Comparison of ENCODE assay signal across 14 cellular contexts in the genomic region with DNA sequence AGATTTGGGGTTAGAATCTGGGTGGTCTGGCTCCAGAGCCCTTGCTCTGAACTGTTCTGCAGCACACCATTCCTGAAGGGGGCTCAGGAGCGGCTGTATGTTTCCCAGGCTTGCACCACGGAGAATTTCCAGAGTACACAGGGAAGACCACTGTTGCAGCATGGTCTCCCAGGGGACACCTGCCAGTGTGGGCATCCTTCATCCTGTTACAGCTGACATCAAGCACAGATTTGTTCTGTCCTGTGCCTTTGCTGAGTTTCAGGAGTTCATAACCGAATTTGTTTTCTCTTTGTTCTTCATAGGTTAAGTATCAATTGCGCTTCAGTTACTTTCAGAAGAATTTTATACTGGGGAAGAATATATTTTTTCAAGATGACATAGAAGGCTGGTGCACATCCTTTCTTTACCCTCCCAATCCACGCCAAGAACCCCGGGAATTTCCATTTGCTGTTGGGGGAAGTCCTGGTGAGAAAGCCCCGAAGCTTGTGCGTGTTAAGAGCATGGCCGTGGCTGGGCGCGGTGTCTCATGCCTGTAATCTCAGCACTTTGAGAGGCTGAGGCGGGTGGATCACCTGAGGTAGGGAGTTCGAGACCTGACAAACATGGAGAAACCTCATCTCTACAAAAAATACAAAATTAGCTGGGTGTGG.
"Had no signal": no experiment of that assay in that cellular context is flagged by ENCODE, and none has a peak within 500 bp of the region (broad histone marks: within the 10 kb centered on the region; RNA-seq: fewer than 3 reads in every experiment).

No MANE protein-coding gene starts in this region.

- H3K27ac Mint-ChIP-seq: activated naive CD4-positive, alpha-beta T cell treated with anti-CD3 and anti-CD28 coated beads, Interleukin-2, amount 10 ng/mL, durations not matched to agents 7 days and 5 days; activated T-helper 1 cell treated with anti-CD3 and anti-CD28 coated beads, Interleukin-12 subunit alpha, Interleukin-12 subunit beta, Interleukin-2, Interleukin-4 antibody, amounts not matched to agents 30 ng/mL and 10 ng/mL and 1 ng/mL, durations not matched to agents 14 hours and 24 hours and 36 hours; stimulated activated naive B cell treated with anti-CD40 and anti-IgM and Interleukin-4, amounts not matched to agents 10 μg/mL and 1 μg/mL and 100 μg/mL, for 72 hours had no signal

- H3K36me3 ChIP-seq: ascending aorta, right lobe of liver, transverse colon, vagina had no signal

- H3K9me3 ChIP-seq: ascending aorta, right lobe of liver, transverse colon, vagina had no signal

- H3K4me3 ChIP-seq: ascending aorta, right lobe of liver, transverse colon, vagina had no signal

- H3K9me3 Mint-ChIP-seq: activated naive CD4-positive, alpha-beta T cell treated with anti-CD3 and anti-CD28 coated beads, Interleukin-2, amount 10 ng/mL, durations not matched to agents 7 days and 5 days; activated T-helper 1 cell treated with anti-CD3 and anti-CD28 coated beads, Interleukin-12 subunit alpha, Interleukin-12 subunit beta, Interleukin-2, Interleukin-4 antibody, amounts not matched to agents 30 ng/mL and 10 ng/mL and 1 ng/mL, durations not matched to agents 14 hours and 24 hours and 36 hours; neural crest cell; stimulated activated naive B cell treated with anti-CD40 and anti-IgM and Interleukin-4, amounts not matched to agents 10 μg/mL and 1 μg/mL and 100 μg/mL, for 72 hours had no signal

- ATAC-seq: right lobe of liver had no signal

- H3K4me1 Mint-ChIP-seq: activated naive CD4-positive, alpha-beta T cell treated with anti-CD3 and anti-CD28 coated beads, Interleukin-2, amount 10 ng/mL, durations not matched to agents 7 days and 5 days; neural crest cell; stimulated activated naive B cell treated with anti-CD40 and anti-IgM and Interleukin-4, amounts not matched to agents 10 μg/mL and 1 μg/mL and 100 μg/mL, for 72 hours had no signal

- H3K27ac ChIP-seq: ascending aorta, epithelial cell of prostate, right lobe of liver, transverse colon, vagina had no signal

- DNase-seq: activated CD4-positive, alpha-beta T cell treated with anti-CD3 and anti-CD28 coated beads for 48 hours; activated naive CD4-positive, alpha-beta T cell treated with anti-CD3 and anti-CD28 coated beads, Interleukin-2, amount 10 ng/mL, durations not matched to agents 7 days and 5 days; foreskin melanocyte; left ventricle myocardium superior; mesendoderm; right lobe of liver; stimulated activated naive B cell treated with anti-CD40 and anti-IgM and Interleukin-4, amounts not matched to agents 10 μg/mL and 1 μg/mL and 100 μg/mL, for 72 hours; substantia nigra; transverse colon had no signal

- H3K27me3 ChIP-seq: ascending aorta, right lobe of liver, vagina had no signal

- H3K36me3 Mint-ChIP-seq: activated naive CD4-positive, alpha-beta T cell treated with anti-CD3 and anti-CD28 coated beads, Interleukin-2, amount 10 ng/mL, durations not matched to agents 7 days and 5 days; stimulated activated naive B cell treated with anti-CD40 and anti-IgM and Interleukin-4, amounts not matched to agents 10 μg/mL and 1 μg/mL and 100 μg/mL, for 72 hours had no signal

- H3K4me3 Mint-ChIP-seq: activated naive CD4-positive, alpha-beta T cell treated with anti-CD3 and anti-CD28 coated beads, Interleukin-2, amount 10 ng/mL, durations not matched to agents 7 days and 5 days; activated T-helper 1 cell treated with anti-CD3 and anti-CD28 coated beads, Interleukin-12 subunit alpha, Interleukin-12 subunit beta, Interleukin-2, Interleukin-4 antibody, amounts not matched to agents 30 ng/mL and 10 ng/mL and 1 ng/mL, durations not matched to agents 14 hours and 24 hours and 36 hours; neural crest cell; stimulated activated naive B cell treated with anti-CD40 and anti-IgM and Interleukin-4, amounts not matched to agents 10 μg/mL and 1 μg/mL and 100 μg/mL, for 72 hours had no signal

- H3K4me1 ChIP-seq: ascending aorta, right lobe of liver, transverse colon, vagina had no signal
